8 cellular contexts compared by ENCODE assay signal in genomic region chrX:22192419-22193086, GRCh38.
DNase-seq lines count a peak whose midpoint lies in the region; ATAC-seq, FAIRE-seq and TF ChIP-seq lines count a peak whose summit lies in the region.

No MANE protein-coding gene starts in this region.

- 20% methylated on average over 14 of the region's 14 CpGs for WGBS in liver

- peak; percentile 72 to 87 for TF ChIP-seq RAD21 in liver (IDR thresholded peaks at IDR 0.05)

- FAIRE-seq in GM18507 (lab: Jason Lieb, UNC), result peak; percentile 87

- H3K9ac ChIP-seq in colonic mucosa (ENCODE audit: low read depth in 2 of 2, low read length in 2 of 2) (no peak overlapping the region), liver (ENCODE audit: low read depth in 1 of 2, low read length in 2 of 2) (no peak overlapping the region)

- no peaks in the 10 kb centered on the region for H3K4me1 ChIP-seq in colonic mucosa
- no peaks in the 10 kb centered on the region for H3K4me1 ChIP-seq in liver (ENCODE audit: control insufficient read depth in 4 of 4, insufficient read depth in 4 of 4, low read length in 3 of 4)

- no peaks in the 10 kb centered on the region for H3K9me3 ChIP-seq in colonic mucosa
- no peaks in the 10 kb centered on the region for H3K9me3 ChIP-seq in liver (ENCODE audit: control insufficient read depth in 4 of 4, low read length in 3 of 4)

- H3K36me3 ChIP-seq in colonic mucosa, result no peaks in the 10 kb centered on the region
- H3K36me3 ChIP-seq in liver (ENCODE audit: control insufficient read depth in 4 of 4, insufficient read depth in 3 of 4, low read depth in 1 of 4, low read length in 3 of 4), result no peaks in the 10 kb centered on the region

- H3K27ac ChIP-seq in colonic mucosa (no peak overlapping the region), liver (ENCODE audit: low read depth in 1 of 2, low read length in 2 of 2) (no peak overlapping the region)

- no peak overlapping the region for H3K4me3 ChIP-seq in AG04449 (ENCODE audit: low read depth, low read length)
- H3K4me3 ChIP-seq in colonic mucosa, result no peak overlapping the region
- no peak overlapping the region for H3K4me3 ChIP-seq in liver (ENCODE audit: low read depth in 1 of 3, low read length in 3 of 3)

- TF ChIP-seq CTCF in AG04449 (IDR thresholded peaks at IDR 0.05; ENCODE audit: insufficient read depth, low read length, missing control alignments) (peak; percentile 63), colonic mucosa (IDR thresholded peaks at IDR 0.05) (peak; percentile 84), liver (IDR thresholded peaks at IDR 0.05; ENCODE audit: low read depth, low read length, missing input control) (peak; percentile 67)

- DNase-seq in AG04449 (ENCODE audit: low read depth, low spot score), result no peak
- DNase-seq in GM18507 (ENCODE audit: extremely low spot score, insufficient read length, low read depth), result no peak
- DNase-seq in NCI-H2196 treated with DMSO at 0.1 percent for 48 hours (lab: John Stamatoyannopoulos, UW; ENCODE audit: unreplicated experiment), result peak; percentile 15
- peak; percentile 61 for DNase-seq in activated CD4-positive, alpha-beta T cell treated with anti-CD3 and anti-CD28 coated beads for 48 hours
- DNase-seq in colonic mucosa, result peak; percentile 59
- peak; percentile 6 to 17 (median 16) for DNase-seq in stimulated activated CD4-positive, alpha-beta T cell treated with anti-CD3 and anti-CD28 coated beads, TNF-alpha, amount 100 ng/mL, for 4 hours (ENCODE audit: low read depth in 3 of 3)

- intact Hi-C loops in colonic mucosa (cut with DNase I), result loop anchor here (5.0 to 10.0 kb wide), 3 partner anchors 55 to 205 kb away; no protein-coding TSS in a partner anchor

- peak; percentile 96 for ATAC-seq in HG02970 (IDR thresholded peaks at IDR 0.05; ENCODE audit: low FRiP score, unreplicated experiment)

- POLR2A ChIA-PET in AG04449 (lab: Yijun Ruan, JAX), result no interaction called here

- CTCF ChIA-PET in AG04449 (lab: Yijun Ruan, JAX), result interaction anchor here (0.7 to 1.3 kb wide), 2 partner anchors 11 to 24 kb away, joined by 3 to 4 read pairs; no protein-coding TSS in a partner anchor

- H3K27me3 ChIP-seq in colonic mucosa (no peaks in the 10 kb centered on the region), liver (ENCODE audit: control insufficient read depth in 4 of 4, insufficient read depth in 4 of 4, low read length in 3 of 4) (no peaks in the 10 kb centered on the region)

TF ChIP-seq in liver, 16 proteins besides CTCF, POLR2A, EP300 and RAD21:
- TF ChIP-seq JUND (IDR thresholded peaks at IDR 0.05) (no peak), HNF4A (conservative IDR thresholded peaks at IDR 0.05) (peak; percentile 20 to 57), REST (IDR thresholded peaks at IDR 0.05) (peak; percentile 37), NR2F2 (IDR thresholded peaks at IDR 0.05) (no peak), ZBTB33 (IDR thresholded peaks at IDR 0.05) (no peak)

Comparison
In these comparisons a context has a peak if more than half of its experiments do, and no peak if none do; other contexts are left out.
1. DNase-seq: peak in NCI-H2196 treated with DMSO at 0.1 percent for 48 hours (single experiment), activated CD4-positive, alpha-beta T cell treated with anti-CD3 and anti-CD28 coated beads for 48 hours (single experiment), colonic mucosa (single experiment) and stimulated activated CD4-positive, alpha-beta T cell treated with anti-CD3 and anti-CD28 coated beads, TNF-alpha, amount 100 ng/mL, for 4 hours (3 of 3); none in AG04449 (single experiment) and GM18507 (single experiment).
2. Peak in every context shown above with its lines, with median percentiles within 50 percentile points of each other: CTCF ChIP-seq.